1 cellular context compared by ENCODE assay signal in the genomic region with DNA sequence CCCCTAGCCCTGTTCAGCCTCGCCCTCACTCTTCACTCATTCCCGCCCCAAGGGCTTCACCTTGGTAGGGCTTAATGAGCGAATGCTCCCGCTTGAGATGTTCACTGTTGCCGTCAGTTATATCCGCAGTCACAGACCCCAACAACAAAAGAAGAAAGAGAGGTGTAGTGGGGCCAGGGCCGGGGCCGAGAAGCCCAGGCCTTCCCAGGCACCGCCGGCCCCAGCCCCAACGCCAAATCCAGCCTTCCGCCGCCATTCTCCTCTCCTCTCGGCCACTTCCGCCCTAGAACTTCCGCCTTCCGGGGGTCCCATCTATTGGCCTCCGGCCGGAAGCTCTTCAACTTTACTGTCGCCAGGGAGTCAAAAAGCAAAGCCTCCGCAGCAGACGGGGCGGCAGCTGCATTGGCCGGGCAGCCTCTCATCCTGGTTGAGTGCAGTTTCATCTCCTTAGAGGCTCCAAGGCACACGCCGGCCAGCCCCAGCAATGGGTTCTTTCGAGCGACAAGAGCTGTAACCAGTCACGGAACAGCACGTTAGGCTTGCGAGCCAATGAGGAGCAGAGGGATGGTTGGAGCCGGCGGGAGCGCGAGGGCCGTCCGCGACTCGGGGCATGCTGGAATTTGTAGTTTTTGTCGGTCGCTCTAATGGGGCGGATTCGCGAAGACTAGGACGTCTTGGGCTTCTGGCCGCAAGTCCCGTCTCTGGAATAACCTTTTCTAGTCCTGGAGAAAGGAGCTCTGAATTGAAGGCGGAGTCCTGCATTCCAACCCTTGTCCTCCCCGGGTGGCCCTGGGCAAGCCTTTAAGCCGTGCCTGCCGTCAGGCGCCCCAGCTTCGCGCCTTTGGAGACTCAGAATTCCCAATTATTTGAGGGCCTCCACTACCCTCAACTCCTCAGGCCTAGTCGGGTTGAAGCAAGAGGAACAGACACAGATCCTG.
TF ChIP-seq lines count a peak whose summit lies in the region.

A gene with protein sequence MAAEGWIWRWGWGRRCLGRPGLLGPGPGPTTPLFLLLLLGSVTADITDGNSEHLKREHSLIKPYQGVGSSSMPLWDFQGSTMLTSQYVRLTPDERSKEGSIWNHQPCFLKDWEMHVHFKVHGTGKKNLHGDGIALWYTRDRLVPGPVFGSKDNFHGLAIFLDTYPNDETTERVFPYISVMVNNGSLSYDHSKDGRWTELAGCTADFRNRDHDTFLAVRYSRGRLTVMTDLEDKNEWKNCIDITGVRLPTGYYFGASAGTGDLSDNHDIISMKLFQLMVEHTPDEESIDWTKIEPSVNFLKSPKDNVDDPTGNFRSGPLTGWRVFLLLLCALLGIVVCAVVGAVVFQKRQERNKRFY (minus strand): TSS at position 277 of the 938 bp plus-strand sequence. CDS start 21 bp downstream, at position 256.

TF ChIP-seq in GM12878, 131 proteins besides CTCF, POLR2A, EP300 and RAD21 (continued from another document and continues in another):
- TF ChIP-seq ZBED1 (IDR thresholded peaks at IDR 0.05; ENCODE audit: borderline replicate concordance) (no peak), ZNF207 (IDR thresholded peaks at IDR 0.05; ENCODE audit: borderline replicate concordance) (peak; percentile 99), ZNF384 (IDR thresholded peaks at IDR 0.05; ENCODE audit: borderline replicate concordance, low read depth, low read length) (0 out of 2 replicates have a peak, but pooled peaks have one; percentile 25), MAX (IDR thresholded peaks at IDR 0.05; ENCODE audit: low read depth, low read length) (peak; percentile 24; the same call in 1 of the 2 replicates), GATAD2B (conservative IDR thresholded peaks at IDR 0.05; ENCODE audit: low read depth) (peak; percentile 91; the same call in 1 of the 2 replicates), JUNB (IDR thresholded peaks at IDR 0.05) (no peak), E2F4 (IDR thresholded peaks at IDR 0.05; ENCODE audit: low read depth, low read length) (peak; percentile 50; the same call in 1 of the 2 replicates), BACH1 (IDR thresholded peaks at IDR 0.05; ENCODE audit: borderline replicate concordance) (peak; percentile 71), RBBP5 (conservative IDR thresholded peaks at IDR 0.05) (0 out of 2 replicates have a peak, but pooled peaks have one; percentile 78), SP1 (IDR thresholded peaks at IDR 0.05; ENCODE audit: low read depth, low read length) (peak; percentile 97), FOS (IDR thresholded peaks at IDR 0.05; ENCODE audit: borderline replicate concordance, extremely low read depth, insufficient read length) (peak; percentile 92), MEF2B (IDR thresholded peaks at IDR 0.05; ENCODE audit: partially characterized antibody, poor library complexity, severe bottlenecking) (peak; percentile 27), LARP7 (IDR thresholded peaks at IDR 0.05) (peak; percentile 88), RELA (IDR thresholded peaks at IDR 0.05; ENCODE audit: borderline replicate concordance, partially characterized antibody) (peak; percentile 58), JUND (IDR thresholded peaks at IDR 0.05; ENCODE audit: low read depth, low read length) (no peak), NR2C2 (IDR thresholded peaks at IDR 0.05; ENCODE audit: borderline replicate concordance, control insufficient read depth, insufficient read length, low read depth) (no peak), SRF (IDR thresholded peaks at IDR 0.05; ENCODE audit: low read depth in 2 of 2, low read length in 2 of 2) (peak; percentile 54 to 85; a peak in 3 of 4 replicates), PML (IDR thresholded peaks at IDR 0.05; ENCODE audit: low read length) (peak; percentile 80; the same call in 1 of the 2 replicates), CBX5 (IDR thresholded peaks at IDR 0.05; ENCODE audit: low read depth) (no peak), NR2C1 (IDR thresholded peaks at IDR 0.05) (peak; percentile 76), TCF12 (IDR thresholded peaks at IDR 0.05; ENCODE audit: low read depth, low read length) (peak; percentile 64; the same call in 1 of the 2 replicates), SMC3 (IDR thresholded peaks at IDR 0.05; ENCODE audit: borderline replicate concordance, low read length) (no peak), CBX3 (IDR thresholded peaks at IDR 0.05; ENCODE audit: borderline replicate concordance, low read depth) (no peak), PRDM15 (CRISPR knock-in tag; IDR thresholded peaks at IDR 0.05) (no peak), HDAC2 (IDR thresholded peaks at IDR 0.05) (peak; percentile 99)
- TF ChIP-seq, protein P1, sequence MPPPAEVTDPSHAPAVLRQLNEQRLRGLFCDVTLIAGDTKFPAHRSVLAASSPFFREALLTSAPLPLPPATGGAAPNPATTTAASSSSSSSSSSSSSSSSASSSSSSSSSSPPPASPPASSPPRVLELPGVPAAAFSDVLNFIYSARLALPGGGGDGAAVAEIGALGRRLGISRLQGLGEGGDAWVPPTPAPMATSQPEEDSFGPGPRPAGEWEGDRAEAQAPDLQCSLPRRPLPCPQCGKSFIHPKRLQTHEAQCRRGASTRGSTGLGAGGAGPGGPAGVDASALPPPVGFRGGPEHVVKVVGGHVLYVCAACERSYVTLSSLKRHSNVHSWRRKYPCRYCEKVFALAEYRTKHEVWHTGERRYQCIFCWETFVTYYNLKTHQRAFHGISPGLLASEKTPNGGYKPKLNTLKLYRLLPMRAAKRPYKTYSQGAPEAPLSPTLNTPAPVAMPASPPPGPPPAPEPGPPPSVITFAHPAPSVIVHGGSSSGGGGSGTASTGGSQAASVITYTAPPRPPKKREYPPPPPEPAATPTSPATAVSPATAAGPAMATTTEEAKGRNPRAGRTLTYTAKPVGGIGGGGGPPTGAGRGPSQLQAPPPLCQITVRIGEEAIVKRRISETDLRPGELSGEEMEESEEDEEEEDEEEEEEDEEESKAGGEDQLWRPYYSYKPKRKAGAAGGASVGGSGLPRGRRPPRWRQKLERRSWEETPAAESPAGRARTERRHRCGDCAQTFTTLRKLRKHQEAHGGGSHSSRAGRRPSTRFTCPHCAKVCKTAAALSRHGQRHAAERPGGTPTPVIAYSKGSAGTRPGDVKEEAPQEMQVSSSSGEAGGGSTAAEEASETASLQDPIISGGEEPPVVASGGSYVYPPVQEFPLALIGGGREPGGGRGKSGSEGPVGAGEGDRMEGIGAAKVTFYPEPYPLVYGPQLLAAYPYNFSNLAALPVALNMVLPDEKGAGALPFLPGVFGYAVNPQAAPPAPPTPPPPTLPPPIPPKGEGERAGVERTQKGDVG (CRISPR knock-in tag; IDR thresholded peaks at IDR 0.05), result no peak
- TF ChIP-seq, protein P2, sequence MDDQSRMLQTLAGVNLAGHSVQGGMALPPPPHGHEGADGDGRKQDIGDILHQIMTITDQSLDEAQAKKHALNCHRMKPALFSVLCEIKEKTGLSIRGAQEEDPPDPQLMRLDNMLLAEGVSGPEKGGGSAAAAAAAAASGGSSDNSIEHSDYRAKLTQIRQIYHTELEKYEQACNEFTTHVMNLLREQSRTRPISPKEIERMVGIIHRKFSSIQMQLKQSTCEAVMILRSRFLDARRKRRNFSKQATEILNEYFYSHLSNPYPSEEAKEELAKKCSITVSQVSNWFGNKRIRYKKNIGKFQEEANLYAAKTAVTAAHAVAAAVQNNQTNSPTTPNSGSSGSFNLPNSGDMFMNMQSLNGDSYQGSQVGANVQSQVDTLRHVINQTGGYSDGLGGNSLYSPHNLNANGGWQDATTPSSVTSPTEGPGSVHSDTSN (IDR thresholded peaks at IDR 0.05; ENCODE audit: insufficient replicate concordance, low read depth, low read length), result peak; percentile 98
- TF ChIP-seq, protein P3, sequence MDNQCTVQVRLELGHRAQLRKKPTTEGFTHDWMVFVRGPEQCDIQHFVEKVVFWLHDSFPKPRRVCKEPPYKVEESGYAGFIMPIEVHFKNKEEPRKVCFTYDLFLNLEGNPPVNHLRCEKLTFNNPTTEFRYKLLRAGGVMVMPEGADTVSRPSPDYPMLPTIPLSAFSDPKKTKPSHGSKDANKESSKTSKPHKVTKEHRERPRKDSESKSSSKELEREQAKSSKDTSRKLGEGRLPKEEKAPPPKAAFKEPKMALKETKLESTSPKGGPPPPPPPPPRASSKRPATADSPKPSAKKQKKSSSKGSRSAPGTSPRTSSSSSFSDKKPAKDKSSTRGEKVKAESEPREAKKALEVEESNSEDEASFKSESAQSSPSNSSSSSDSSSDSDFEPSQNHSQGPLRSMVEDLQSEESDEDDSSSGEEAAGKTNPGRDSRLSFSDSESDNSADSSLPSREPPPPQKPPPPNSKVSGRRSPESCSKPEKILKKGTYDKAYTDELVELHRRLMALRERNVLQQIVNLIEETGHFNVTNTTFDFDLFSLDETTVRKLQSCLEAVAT (IDR thresholded peaks at IDR 0.05), result peak; percentile 92
- TF ChIP-seq, protein P4, sequence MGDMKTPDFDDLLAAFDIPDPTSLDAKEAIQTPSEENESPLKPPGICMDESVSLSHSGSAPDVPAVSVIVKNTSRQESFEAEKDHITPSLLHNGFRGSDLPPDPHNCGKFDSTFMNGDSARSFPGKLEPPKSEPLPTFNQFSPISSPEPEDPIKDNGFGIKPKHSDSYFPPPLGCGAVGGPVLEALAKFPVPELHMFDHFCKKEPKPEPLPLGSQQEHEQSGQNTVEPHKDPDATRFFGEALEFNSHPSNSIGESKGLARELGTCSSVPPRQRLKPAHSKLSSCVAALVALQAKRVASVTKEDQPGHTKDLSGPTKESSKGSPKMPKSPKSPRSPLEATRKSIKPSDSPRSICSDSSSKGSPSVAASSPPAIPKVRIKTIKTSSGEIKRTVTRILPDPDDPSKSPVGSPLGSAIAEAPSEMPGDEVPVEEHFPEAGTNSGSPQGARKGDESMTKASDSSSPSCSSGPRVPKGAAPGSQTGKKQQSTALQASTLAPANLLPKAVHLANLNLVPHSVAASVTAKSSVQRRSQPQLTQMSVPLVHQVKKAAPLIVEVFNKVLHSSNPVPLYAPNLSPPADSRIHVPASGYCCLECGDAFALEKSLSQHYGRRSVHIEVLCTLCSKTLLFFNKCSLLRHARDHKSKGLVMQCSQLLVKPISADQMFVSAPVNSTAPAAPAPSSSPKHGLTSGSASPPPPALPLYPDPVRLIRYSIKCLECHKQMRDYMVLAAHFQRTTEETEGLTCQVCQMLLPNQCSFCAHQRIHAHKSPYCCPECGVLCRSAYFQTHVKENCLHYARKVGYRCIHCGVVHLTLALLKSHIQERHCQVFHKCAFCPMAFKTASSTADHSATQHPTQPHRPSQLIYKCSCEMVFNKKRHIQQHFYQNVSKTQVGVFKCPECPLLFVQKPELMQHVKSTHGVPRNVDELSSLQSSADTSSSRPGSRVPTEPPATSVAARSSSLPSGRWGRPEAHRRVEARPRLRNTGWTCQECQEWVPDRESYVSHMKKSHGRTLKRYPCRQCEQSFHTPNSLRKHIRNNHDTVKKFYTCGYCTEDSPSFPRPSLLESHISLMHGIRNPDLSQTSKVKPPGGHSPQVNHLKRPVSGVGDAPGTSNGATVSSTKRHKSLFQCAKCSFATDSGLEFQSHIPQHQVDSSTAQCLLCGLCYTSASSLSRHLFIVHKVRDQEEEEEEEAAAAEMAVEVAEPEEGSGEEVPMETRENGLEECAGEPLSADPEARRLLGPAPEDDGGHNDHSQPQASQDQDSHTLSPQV (IDR thresholded peaks at IDR 0.05), result no peak
